In genomic region chr10:11178606-11179221, GRCh38 we compare ENCODE assay signal across 1 cellular context.
A peak's percentile ranks its signal among the peaks of the same experiment; 100 is the strongest.
TF ChIP-seq lines count a peak whose summit lies in the region.

No MANE protein-coding gene starts in this region.

TF ChIP-seq in K562, 482 proteins besides CTCF, POLR2A, EP300 and RAD21 (continued from another document and continues in another):
- TF ChIP-seq, protein P1, sequence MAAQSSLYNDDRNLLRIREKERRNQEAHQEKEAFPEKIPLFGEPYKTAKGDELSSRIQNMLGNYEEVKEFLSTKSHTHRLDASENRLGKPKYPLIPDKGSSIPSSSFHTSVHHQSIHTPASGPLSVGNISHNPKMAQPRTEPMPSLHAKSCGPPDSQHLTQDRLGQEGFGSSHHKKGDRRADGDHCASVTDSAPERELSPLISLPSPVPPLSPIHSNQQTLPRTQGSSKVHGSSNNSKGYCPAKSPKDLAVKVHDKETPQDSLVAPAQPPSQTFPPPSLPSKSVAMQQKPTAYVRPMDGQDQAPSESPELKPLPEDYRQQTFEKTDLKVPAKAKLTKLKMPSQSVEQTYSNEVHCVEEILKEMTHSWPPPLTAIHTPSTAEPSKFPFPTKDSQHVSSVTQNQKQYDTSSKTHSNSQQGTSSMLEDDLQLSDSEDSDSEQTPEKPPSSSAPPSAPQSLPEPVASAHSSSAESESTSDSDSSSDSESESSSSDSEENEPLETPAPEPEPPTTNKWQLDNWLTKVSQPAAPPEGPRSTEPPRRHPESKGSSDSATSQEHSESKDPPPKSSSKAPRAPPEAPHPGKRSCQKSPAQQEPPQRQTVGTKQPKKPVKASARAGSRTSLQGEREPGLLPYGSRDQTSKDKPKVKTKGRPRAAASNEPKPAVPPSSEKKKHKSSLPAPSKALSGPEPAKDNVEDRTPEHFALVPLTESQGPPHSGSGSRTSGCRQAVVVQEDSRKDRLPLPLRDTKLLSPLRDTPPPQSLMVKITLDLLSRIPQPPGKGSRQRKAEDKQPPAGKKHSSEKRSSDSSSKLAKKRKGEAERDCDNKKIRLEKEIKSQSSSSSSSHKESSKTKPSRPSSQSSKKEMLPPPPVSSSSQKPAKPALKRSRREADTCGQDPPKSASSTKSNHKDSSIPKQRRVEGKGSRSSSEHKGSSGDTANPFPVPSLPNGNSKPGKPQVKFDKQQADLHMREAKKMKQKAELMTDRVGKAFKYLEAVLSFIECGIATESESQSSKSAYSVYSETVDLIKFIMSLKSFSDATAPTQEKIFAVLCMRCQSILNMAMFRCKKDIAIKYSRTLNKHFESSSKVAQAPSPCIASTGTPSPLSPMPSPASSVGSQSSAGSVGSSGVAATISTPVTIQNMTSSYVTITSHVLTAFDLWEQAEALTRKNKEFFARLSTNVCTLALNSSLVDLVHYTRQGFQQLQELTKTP (IDR thresholded peaks at IDR 0.05; ENCODE audit: low read depth in 1 of 2, partially characterized antibody in 2 of 2) = peak in 1 of 2 experiments; percentile 69
- peak; percentile 93 for TF ChIP-seq TFAP4 (CRISPR knock-in tag; IDR thresholded peaks at IDR 0.05; ENCODE audit: borderline replicate concordance)
- no peak for TF ChIP-seq CSDE1 (IDR thresholded peaks at IDR 0.05)
- TF ChIP-seq, protein P2, sequence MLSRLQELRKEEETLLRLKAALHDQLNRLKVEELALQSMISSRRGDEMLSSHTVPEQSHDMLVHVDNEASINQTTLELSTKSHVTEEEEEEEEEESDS (CRISPR knock-in tag; IDR thresholded peaks at IDR 0.05) = no peak
- no peak for TF ChIP-seq ZNF197 (CRISPR knock-in tag; IDR thresholded peaks at IDR 0.05; ENCODE audit: low read depth)
- TF ChIP-seq EP400 (IDR thresholded peaks at IDR 0.05) = peak; percentile 74
- 0 out of 2 replicates have a peak, but pooled peaks have one; percentile 56 for TF ChIP-seq MBD2 (IDR thresholded peaks at IDR 0.05; ENCODE audit: borderline replicate concordance, low read depth)
- TF ChIP-seq RFX7 (CRISPR knock-in tag; IDR thresholded peaks at IDR 0.05) = no peak
- TF ChIP-seq ELF4 (CRISPR knock-in tag; IDR thresholded peaks at IDR 0.05) = no peak
- no peak for TF ChIP-seq HNRNPUL1 (IDR thresholded peaks at IDR 0.05; ENCODE audit: low read length)
- no peak for TF ChIP-seq JUNB (CRISPR knock-in tag; conservative IDR thresholded peaks at IDR 0.05)
- TF ChIP-seq, protein P3, sequence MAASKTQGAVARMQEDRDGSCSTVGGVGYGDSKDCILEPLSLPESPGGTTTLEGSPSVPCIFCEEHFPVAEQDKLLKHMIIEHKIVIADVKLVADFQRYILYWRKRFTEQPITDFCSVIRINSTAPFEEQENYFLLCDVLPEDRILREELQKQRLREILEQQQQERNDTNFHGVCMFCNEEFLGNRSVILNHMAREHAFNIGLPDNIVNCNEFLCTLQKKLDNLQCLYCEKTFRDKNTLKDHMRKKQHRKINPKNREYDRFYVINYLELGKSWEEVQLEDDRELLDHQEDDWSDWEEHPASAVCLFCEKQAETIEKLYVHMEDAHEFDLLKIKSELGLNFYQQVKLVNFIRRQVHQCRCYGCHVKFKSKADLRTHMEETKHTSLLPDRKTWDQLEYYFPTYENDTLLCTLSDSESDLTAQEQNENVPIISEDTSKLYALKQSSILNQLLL (CRISPR knock-in tag; IDR thresholded peaks at IDR 0.05; ENCODE audit: borderline replicate concordance) = no peak
- peak; percentile 92 for TF ChIP-seq FOSL1 (tag; conservative IDR thresholded peaks at IDR 0.05)
- no peak for TF ChIP-seq GABPB2 (CRISPR knock-in tag; conservative IDR thresholded peaks at IDR 0.05)
- TF ChIP-seq MCM5 (IDR thresholded peaks at IDR 0.05; ENCODE audit: low read depth) = no peak
- TF ChIP-seq SNIP1 (IDR thresholded peaks at IDR 0.05; ENCODE audit: low read depth) = no peak
- no peak for TF ChIP-seq ZBTB7A (IDR thresholded peaks at IDR 0.05; ENCODE audit: borderline replicate concordance, control insufficient read depth, low read depth, low read length)
- TF ChIP-seq CREB3L1 (IDR thresholded peaks at IDR 0.05; ENCODE audit: borderline replicate concordance, low read depth) = peak; percentile 68
- TF ChIP-seq ZEB2 (IDR thresholded peaks at IDR 0.05) = peak; percentile 62; the same call in 1 of the 2 replicates
- TF ChIP-seq, protein P4, sequence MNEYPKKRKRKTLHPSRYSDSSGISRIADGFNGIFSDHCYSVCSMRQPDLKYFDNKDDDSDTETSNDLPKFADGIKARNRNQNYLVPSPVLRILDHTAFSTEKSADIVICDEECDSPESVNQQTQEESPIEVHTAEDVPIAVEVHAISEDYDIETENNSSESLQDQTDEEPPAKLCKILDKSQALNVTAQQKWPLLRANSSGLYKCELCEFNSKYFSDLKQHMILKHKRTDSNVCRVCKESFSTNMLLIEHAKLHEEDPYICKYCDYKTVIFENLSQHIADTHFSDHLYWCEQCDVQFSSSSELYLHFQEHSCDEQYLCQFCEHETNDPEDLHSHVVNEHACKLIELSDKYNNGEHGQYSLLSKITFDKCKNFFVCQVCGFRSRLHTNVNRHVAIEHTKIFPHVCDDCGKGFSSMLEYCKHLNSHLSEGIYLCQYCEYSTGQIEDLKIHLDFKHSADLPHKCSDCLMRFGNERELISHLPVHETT (CRISPR knock-in tag; conservative IDR thresholded peaks at IDR 0.05 in 1 of 2, IDR thresholded peaks at IDR 0.05 in 1 of 2) = peak in 1 of 2 experiments; percentile 89; a peak in 2 of 4 replicates
- TF ChIP-seq HLTF (IDR thresholded peaks at IDR 0.05) = no peak
- TF ChIP-seq ZFP1 (CRISPR knock-in tag; IDR thresholded peaks at IDR 0.05) = no peak
- no peak; a peak in 1 of 4 replicates for TF ChIP-seq SIN3A (IDR thresholded peaks at IDR 0.05; ENCODE audit: borderline replicate concordance in 2 of 2, control insufficient read depth in 1 of 2, low read depth in 2 of 2, low read length in 2 of 2)
- TF ChIP-seq, protein P5, sequence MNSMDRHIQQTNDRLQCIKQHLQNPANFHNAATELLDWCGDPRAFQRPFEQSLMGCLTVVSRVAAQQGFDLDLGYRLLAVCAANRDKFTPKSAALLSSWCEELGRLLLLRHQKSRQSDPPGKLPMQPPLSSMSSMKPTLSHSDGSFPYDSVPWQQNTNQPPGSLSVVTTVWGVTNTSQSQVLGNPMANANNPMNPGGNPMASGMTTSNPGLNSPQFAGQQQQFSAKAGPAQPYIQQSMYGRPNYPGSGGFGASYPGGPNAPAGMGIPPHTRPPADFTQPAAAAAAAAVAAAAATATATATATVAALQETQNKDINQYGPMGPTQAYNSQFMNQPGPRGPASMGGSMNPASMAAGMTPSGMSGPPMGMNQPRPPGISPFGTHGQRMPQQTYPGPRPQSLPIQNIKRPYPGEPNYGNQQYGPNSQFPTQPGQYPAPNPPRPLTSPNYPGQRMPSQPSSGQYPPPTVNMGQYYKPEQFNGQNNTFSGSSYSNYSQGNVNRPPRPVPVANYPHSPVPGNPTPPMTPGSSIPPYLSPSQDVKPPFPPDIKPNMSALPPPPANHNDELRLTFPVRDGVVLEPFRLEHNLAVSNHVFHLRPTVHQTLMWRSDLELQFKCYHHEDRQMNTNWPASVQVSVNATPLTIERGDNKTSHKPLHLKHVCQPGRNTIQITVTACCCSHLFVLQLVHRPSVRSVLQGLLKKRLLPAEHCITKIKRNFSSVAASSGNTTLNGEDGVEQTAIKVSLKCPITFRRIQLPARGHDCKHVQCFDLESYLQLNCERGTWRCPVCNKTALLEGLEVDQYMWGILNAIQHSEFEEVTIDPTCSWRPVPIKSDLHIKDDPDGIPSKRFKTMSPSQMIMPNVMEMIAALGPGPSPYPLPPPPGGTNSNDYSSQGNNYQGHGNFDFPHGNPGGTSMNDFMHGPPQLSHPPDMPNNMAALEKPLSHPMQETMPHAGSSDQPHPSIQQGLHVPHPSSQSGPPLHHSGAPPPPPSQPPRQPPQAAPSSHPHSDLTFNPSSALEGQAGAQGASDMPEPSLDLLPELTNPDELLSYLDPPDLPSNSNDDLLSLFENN (IDR thresholded peaks at IDR 0.05; ENCODE audit: low read depth in 2 of 2, low read length in 2 of 2) = peak in 1 of 2 experiments; percentile 85; a peak in 2 of 4 replicates
- TF ChIP-seq ZNF717 (CRISPR knock-in tag; IDR thresholded peaks at IDR 0.05) = no peak
- TF ChIP-seq BHLHE40 (IDR thresholded peaks at IDR 0.05; ENCODE audit: low read length) = peak; percentile 66
- no peak for TF ChIP-seq RNF219 (CRISPR knock-in tag; IDR thresholded peaks at IDR 0.05)
- 0 out of 2 replicates have a peak, but pooled peaks have one; percentile 65 for TF ChIP-seq ZBED1 (IDR thresholded peaks at IDR 0.05)
- 0 out of 2 replicates have a peak, but pooled peaks have one; percentile 8 for TF ChIP-seq OTX1 (CRISPR knock-in tag; IDR thresholded peaks at IDR 0.05)
- TF ChIP-seq ZFX (CRISPR knock-in tag; IDR thresholded peaks at IDR 0.05) = peak; percentile 85
- TF ChIP-seq ZNF766 (CRISPR knock-in tag; conservative IDR thresholded peaks at IDR 0.05) = peak; percentile 82
- TF ChIP-seq KLF1 (tag; IDR thresholded peaks at IDR 0.05) = no peak
- TF ChIP-seq DACH1 (IDR thresholded peaks at IDR 0.05; ENCODE audit: partially characterized antibody) = peak; percentile 68
- TF ChIP-seq, protein P6, sequence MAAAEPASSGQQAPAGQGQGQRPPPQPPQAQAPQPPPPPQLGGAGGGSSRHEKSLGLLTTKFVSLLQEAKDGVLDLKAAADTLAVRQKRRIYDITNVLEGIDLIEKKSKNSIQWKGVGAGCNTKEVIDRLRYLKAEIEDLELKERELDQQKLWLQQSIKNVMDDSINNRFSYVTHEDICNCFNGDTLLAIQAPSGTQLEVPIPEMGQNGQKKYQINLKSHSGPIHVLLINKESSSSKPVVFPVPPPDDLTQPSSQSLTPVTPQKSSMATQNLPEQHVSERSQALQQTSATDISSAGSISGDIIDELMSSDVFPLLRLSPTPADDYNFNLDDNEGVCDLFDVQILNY (CRISPR knock-in tag; IDR thresholded peaks at IDR 0.05) = no peak
- peak in 1 of 2 experiments; percentile 94; a peak in 2 of 3 replicates for TF ChIP-seq CBX3 (IDR thresholded peaks at IDR 0.05; ENCODE audit: borderline replicate concordance in 1 of 2, low read length in 2 of 2)
- TF ChIP-seq BRCA1 (IDR thresholded peaks at IDR 0.05) = no peak
- TF ChIP-seq BRCA1 (CRISPR knock-in tag; IDR thresholded peaks at IDR 0.05) = no peak
- TF ChIP-seq TAF1 (IDR thresholded peaks at IDR 0.05; ENCODE audit: control insufficient read depth, extremely low read depth, insufficient read depth, low read length, severe bottlenecking) = peak; percentile 23
- no peak; the same call in 1 of the 2 replicates for TF ChIP-seq ZNF263 (CRISPR knock-in tag; IDR thresholded peaks at IDR 0.05; ENCODE audit: borderline replicate concordance)
- no peak for TF ChIP-seq HMGXB4 (CRISPR knock-in tag; IDR thresholded peaks at IDR 0.05)
- no peak; the same call in 1 of the 2 replicates for TF ChIP-seq MAFK (IDR thresholded peaks at IDR 0.05; ENCODE audit: low read length)
- no peak for TF ChIP-seq PHF8 (IDR thresholded peaks at IDR 0.05; ENCODE audit: borderline replicate concordance, low read length)
- TF ChIP-seq, protein P7, sequence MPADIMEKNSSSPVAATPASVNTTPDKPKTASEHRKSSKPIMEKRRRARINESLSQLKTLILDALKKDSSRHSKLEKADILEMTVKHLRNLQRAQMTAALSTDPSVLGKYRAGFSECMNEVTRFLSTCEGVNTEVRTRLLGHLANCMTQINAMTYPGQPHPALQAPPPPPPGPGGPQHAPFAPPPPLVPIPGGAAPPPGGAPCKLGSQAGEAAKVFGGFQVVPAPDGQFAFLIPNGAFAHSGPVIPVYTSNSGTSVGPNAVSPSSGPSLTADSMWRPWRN (IDR thresholded peaks at IDR 0.05; ENCODE audit: low read depth) = peak; percentile 93
- TF ChIP-seq NCOA4 (IDR thresholded peaks at IDR 0.05; ENCODE audit: partially characterized antibody) = no peak
